Comparison of ENCODE assay signal across 24 cellular contexts in genomic region chr1:116476321-116476720, GRCh38.
DNase-seq lines count a peak whose midpoint lies in the region; ATAC-seq, FAIRE-seq and TF ChIP-seq lines count a peak whose summit lies in the region.
"Had no signal": no experiment of that assay in that cellular context is flagged by ENCODE, and none has a peak within 500 bp of the region (broad histone marks: within the 10 kb centered on the region; RNA-seq: fewer than 3 reads in every experiment).

No MANE protein-coding gene starts in this region.

- H3K27ac ChIP-seq in colonic mucosa (peak overlapping the region; percentile 79), kidney (ENCODE audit: low read depth in 2 of 2, low read length in 2 of 2) (peak overlapping the region; percentile 98), prostate gland (peak overlapping the region; percentile 50 to 66)
- H3K27ac ChIP-seq: BLaER1, left lung, suprapubic skin, uterus had no signal

- POLR2A ChIA-PET in Caco-2 (lab: Charles Lee), result no interaction called here

- H3K4me3 ChIP-seq in Caco-2 (ENCODE audit: low read depth, low read length), result no peak overlapping the region
- H3K4me3 ChIP-seq in colonic mucosa, result no peak overlapping the region
- H3K4me3 ChIP-seq in kidney (ENCODE audit: low read length in 2 of 2), result peak overlapping the region in 1 of 2 donors; percentile 33
- H3K4me3 ChIP-seq in prostate gland, result no peak overlapping the region
- H3K4me3 ChIP-seq: BLaER1, left lung, suprapubic skin, uterus had no signal

- H3K9me3 Mint-ChIP-seq in Caco-2 (ENCODE audit: unreplicated experiment), result no peaks in the 10 kb centered on the region
- H3K9me3 Mint-ChIP-seq: activated CD4-positive, alpha-beta memory T cell treated with anti-CD3 and anti-CD28 coated beads, Interleukin-2, amount 10 ng/mL, durations not matched to agents 7 days and 5 days; activated naive CD8-positive, alpha-beta T cell treated with anti-CD3 and anti-CD28 coated beads, Interleukin-2, amount 10 ng/mL, durations not matched to agents 7 days and 5 days; mesothelial cell of epicardium; stimulated activated effector memory CD8-positive, alpha-beta T cell treated with anti-CD3 and anti-CD28 coated beads, Interleukin-12 subunit alpha, Interleukin-12 subunit beta, amount 100 ng/mL, for 72 hours had no signal

- BruUV-seq in Caco-2 (replicated peaks; lab: Mats Ljungman, UMichigan), result no TSS peak

- H3K36me3 Mint-ChIP-seq in Caco-2 (ENCODE audit: insufficient read depth, unreplicated experiment), result peaks cover 4% of the 10 kb centered on the region
- H3K36me3 Mint-ChIP-seq: activated naive CD8-positive, alpha-beta T cell treated with anti-CD3 and anti-CD28 coated beads, Interleukin-2, amount 10 ng/mL, durations not matched to agents 7 days and 5 days; mesothelial cell of epicardium; stimulated activated effector memory CD8-positive, alpha-beta T cell treated with anti-CD3 and anti-CD28 coated beads, Interleukin-12 subunit alpha, Interleukin-12 subunit beta, amount 100 ng/mL, for 72 hours had no signal

- H3K4me1 ChIP-seq in Caco-2 (peaks cover 64% of the 10 kb centered on the region), colonic mucosa (peaks cover 26% of the 10 kb centered on the region), kidney (ENCODE audit: control insufficient read depth in 1 of 2, insufficient read depth in 1 of 2, low read depth in 1 of 2, low read length in 2 of 2) (peaks cover 42 to 52% of the 10 kb centered on the region in 2 donors), prostate gland (replicated peaks) (peaks cover 16% of the 10 kb centered on the region)
- H3K4me1 ChIP-seq: left lung, suprapubic skin, uterus had no signal

- CTCF ChIA-PET in Caco-2 (lab: Charles Lee), result interaction anchor here (1.6 kb wide), 1 partner anchor 337 kb away, joined by 5 read pairs; no protein-coding TSS in a partner anchor

- peaks cover 28% of the 10 kb centered on the region for H3K4me1 Mint-ChIP-seq in Caco-2 (ENCODE audit: low read depth, unreplicated experiment)
- H3K4me1 Mint-ChIP-seq: activated naive CD8-positive, alpha-beta T cell treated with anti-CD3 and anti-CD28 coated beads, Interleukin-2, amount 10 ng/mL, durations not matched to agents 7 days and 5 days had no signal

- H3K27ac Mint-ChIP-seq in Caco-2 (ENCODE audit: unreplicated experiment), result peak overlapping the region; percentile 70
- H3K27ac Mint-ChIP-seq: activated CD4-positive, alpha-beta memory T cell treated with anti-CD3 and anti-CD28 coated beads, Interleukin-2, amount 10 ng/mL, durations not matched to agents 7 days and 5 days; activated naive CD8-positive, alpha-beta T cell treated with anti-CD3 and anti-CD28 coated beads, Interleukin-2, amount 10 ng/mL, durations not matched to agents 7 days and 5 days; mesothelial cell of epicardium; stimulated activated effector memory CD8-positive, alpha-beta T cell treated with anti-CD3 and anti-CD28 coated beads, Interleukin-12 subunit alpha, Interleukin-12 subunit beta, amount 100 ng/mL, for 72 hours had no signal

- H3K27me3 Mint-ChIP-seq in Caco-2 (ENCODE audit: insufficient read depth, unreplicated experiment), result no peaks in the 10 kb centered on the region
- H3K27me3 Mint-ChIP-seq: activated CD4-positive, alpha-beta memory T cell treated with anti-CD3 and anti-CD28 coated beads, Interleukin-2, amount 10 ng/mL, durations not matched to agents 7 days and 5 days had no signal

- intact Hi-C loops in Caco-2 (cut with micrococcal nuclease; ENCODE audit: unreplicated experiment), result loop anchor here (5.0 kb wide), 2 partner anchors 44 to 99 kb away; no protein-coding TSS in a partner anchor
- intact Hi-C loops in colonic mucosa (cut with DNase I), result loop anchor here (10.0 kb wide), 2 partner anchors 52 to 212 kb away; no protein-coding TSS in a partner anchor
- intact Hi-C loops in kidney (cut with DNase I), result no loop called here
- intact Hi-C loops in prostate gland (cut with DNase I), result no loop called here

- DNase-seq in Caco-2 (no peak), colonic mucosa (peak; percentile 40), kidney (no peak), prostate gland (ENCODE audit: low spot score) (peak; percentile 69), cerebellum (ENCODE audit: low spot score) (no peak), cerebellar cortex (ENCODE audit: low spot score) (no peak), HCEC 1CT (no peak)
- DNase-seq: activated CD4-positive, alpha-beta memory T cell treated with anti-CD3 and anti-CD28 coated beads, Interleukin-2, amount 10 ng/mL, durations not matched to agents 7 days and 5 days; activated effector memory CD4-positive, alpha-beta T cell treated with Interleukin-2 at 50 U/mL for 16 hours; activated naive CD8-positive, alpha-beta T cell treated with anti-CD3 and anti-CD28 coated beads, Interleukin-2, amount 10 ng/mL, durations not matched to agents 7 days and 5 days; cerebellar nuclear complex; DMS79 treated with DMSO at 0.1 percent for 48 hours; foreskin fibroblast; left lung; NCI-H1105; NCI-H2107; uterus had no signal

- TF ChIP-seq POLR2A in prostate gland (IDR thresholded peaks at IDR 0.05), result no peak

- no peak for ATAC-seq in GM21367 (IDR thresholded peaks at IDR 0.05; ENCODE audit: unreplicated experiment)
- ATAC-seq: left lung; stimulated activated effector memory CD8-positive, alpha-beta T cell treated with anti-CD3 and anti-CD28 coated beads, Interleukin-12 subunit alpha, Interleukin-12 subunit beta, amount 100 ng/mL, for 72 hours had no signal

- FAIRE-seq in kidney (lab: Jason Lieb, UNC), result no peak
- FAIRE-seq: astrocyte, H54 had no signal

- H3K9ac ChIP-seq in colonic mucosa (ENCODE audit: low read depth in 2 of 2, low read length in 2 of 2), result peak overlapping the region in 1 of 2 donors; percentile 81
- H3K9ac ChIP-seq in kidney (ENCODE audit: low read length in 2 of 2), result peak overlapping the region in 1 of 2 donors; percentile 59
- H3K9ac ChIP-seq: BLaER1 had no signal

- no peak for TF ChIP-seq CTCF in Caco-2 (IDR thresholded peaks at IDR 0.05; ENCODE audit: insufficient read depth in 1 of 2, low read depth in 1 of 2, low read length in 1 of 2, severe bottlenecking in 1 of 2, unreplicated experiment in 1 of 2)
- TF ChIP-seq CTCF in colonic mucosa (IDR thresholded peaks at IDR 0.05), result no peak
- no peak for TF ChIP-seq CTCF in kidney (IDR thresholded peaks at IDR 0.05; ENCODE audit: borderline replicate concordance, extremely low read depth, insufficient read depth)
- TF ChIP-seq CTCF in prostate gland (IDR thresholded peaks at IDR 0.05), result no peak

- no peak overlapping the region for H3K4me3 Mint-ChIP-seq in Caco-2 (ENCODE audit: unreplicated experiment)
- H3K4me3 Mint-ChIP-seq: activated CD4-positive, alpha-beta memory T cell treated with anti-CD3 and anti-CD28 coated beads, Interleukin-2, amount 10 ng/mL, durations not matched to agents 7 days and 5 days; activated naive CD8-positive, alpha-beta T cell treated with anti-CD3 and anti-CD28 coated beads, Interleukin-2, amount 10 ng/mL, durations not matched to agents 7 days and 5 days; mesothelial cell of epicardium; stimulated activated effector memory CD8-positive, alpha-beta T cell treated with anti-CD3 and anti-CD28 coated beads, Interleukin-12 subunit alpha, Interleukin-12 subunit beta, amount 100 ng/mL, for 72 hours had no signal

- 51% methylated on average over 3 of the region's 3 CpGs for WGBS in prostate gland

- no peaks in the 10 kb centered on the region for H3K27me3 ChIP-seq in Caco-2 (replicated peaks; ENCODE audit: control insufficient read depth, insufficient read depth, low read length)
- H3K27me3 ChIP-seq in colonic mucosa, result no peaks in the 10 kb centered on the region
- no peaks in the 10 kb centered on the region for H3K27me3 ChIP-seq in prostate gland (replicated peaks; ENCODE audit: insufficient read depth)
- H3K27me3 ChIP-seq: BLaER1, left lung, suprapubic skin, uterus had no signal

- H3K36me3 ChIP-seq in Caco-2 (ENCODE audit: control insufficient read depth, insufficient read depth, low read length) (no peaks in the 10 kb centered on the region), colonic mucosa (no peaks in the 10 kb centered on the region), kidney (ENCODE audit: control insufficient read depth in 1 of 2, insufficient read depth in 2 of 2, low read length in 2 of 2) (no peaks in the 10 kb centered on the region), prostate gland (no peaks in the 10 kb centered on the region)
- H3K36me3 ChIP-seq: BLaER1, left lung, suprapubic skin, uterus had no signal

- H3K9me3 ChIP-seq in Caco-2 (no peaks in the 10 kb centered on the region), colonic mucosa (no peaks in the 10 kb centered on the region), kidney (ENCODE audit: control insufficient read depth in 1 of 2, low read length in 2 of 2) (no peaks in the 10 kb centered on the region), prostate gland (no peaks in the 10 kb centered on the region)
- H3K9me3 ChIP-seq: BLaER1, left lung, suprapubic skin, uterus had no signal

Comparison
In these comparisons a context has a peak if more than half of its experiments do, and no peak if none do; other contexts are left out.
1. DNase-seq: peak in colonic mucosa (single experiment) and prostate gland (single experiment); none in Caco-2 (0 of 2), kidney (single experiment), cerebellum (single experiment), cerebellar cortex (single experiment) and HCEC 1CT (single experiment).
2. intact Hi-C loops: an anchor here in Caco-2 (5.0 kb wide) and colonic mucosa (10.0 kb wide); none called in kidney and prostate gland.
3. Peak in every context shown above with its lines, with median percentiles within 50 percentile points of each other: H3K27ac ChIP-seq.